18 cellular contexts compared by ENCODE assay signal in the genomic region with DNA sequence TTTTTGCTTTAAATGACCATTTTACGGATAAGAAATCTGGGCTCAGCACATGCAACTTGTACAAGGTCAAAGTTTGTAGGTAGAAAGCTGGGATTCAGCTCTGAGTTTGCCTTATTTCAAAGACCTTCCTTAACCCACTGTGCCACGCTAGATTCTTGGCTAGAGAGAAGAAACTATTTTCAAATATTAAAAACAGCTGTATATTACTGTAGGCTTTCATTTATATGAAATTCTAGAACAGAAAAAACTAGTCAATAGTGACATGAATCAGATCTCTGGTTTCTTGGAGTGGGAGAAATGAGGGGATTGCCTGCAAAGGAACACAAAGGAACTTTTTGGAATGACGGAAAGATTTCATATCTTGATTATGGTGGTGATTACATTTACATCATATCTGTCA.
"Had no signal": no experiment of that assay in that cellular context is flagged by ENCODE, and none has a peak within 500 bp of the region (broad histone marks: within the 10 kb centered on the region; RNA-seq: fewer than 3 reads in every experiment).

No MANE protein-coding gene starts in this region.

- H3K4me3 ChIP-seq: SJSA1, SK-N-MC had no signal

- H3K4me1 ChIP-seq: SJSA1 had no signal

- H3K27ac ChIP-seq: HL-60, SJSA1, SK-N-MC had no signal

- DNase-seq: KBM-7, MV-4-11, NCI-H1048, NCI-H1105, NCI-H1436 treated with DMSO at 0.1 percent for 48 hours, NCI-H1694, NCI-H2029 treated with DMSO at 0.1 percent for 48 hours, NCI-H226, NCI-H446, NCI-H510A, NCI-H524 treated with DMSO at 0.1 percent for 48 hours, NCI-H774, Right ventricle myocardium superior, RPMI8226, SIG-M5 had no signal

- H3K36me3 ChIP-seq: SJSA1 had no signal

- H3K9me3 ChIP-seq: SJSA1 had no signal
